In genomic region chr2:201257941-201258665, GRCh38 we compare ENCODE assay signal across 8 cellular contexts. TPM values are rescaled to one million over a fixed set of nuclear protein-coding genes. Genes with fewer than 3 reads are reported as not detected.
DNase-seq lines count a peak whose midpoint lies in the region; ATAC-seq and TF ChIP-seq lines count a peak whose summit lies in the region.

No MANE protein-coding gene starts in this region.

- CTCF ChIA-PET in activated CD4-positive, alpha-beta memory T cell treated with anti-CD3 and anti-CD28 coated beads, Interleukin-2, amount 10 ng/mL, durations not matched to agents 7 days and 5 days (lab: Charles Lee) = interaction anchor here (0.6 to 8.9 kb wide), 6 partner anchors 21 to 195 kb away, joined by 3 to 105 read pairs (median 6); partner anchors contain the start of gene CASP10

- H3K4me3 Mint-ChIP-seq in activated CD4-positive, alpha-beta memory T cell treated with anti-CD3 and anti-CD28 coated beads, Interleukin-2, amount 10 ng/mL, durations not matched to agents 7 days and 5 days = peak overlapping the region; percentile 81
- peak overlapping the region; percentile 80 for H3K4me3 Mint-ChIP-seq in mesothelial cell of epicardium

- no peaks in the 10 kb centered on the region for H3K9me3 Mint-ChIP-seq in activated CD4-positive, alpha-beta memory T cell treated with anti-CD3 and anti-CD28 coated beads, Interleukin-2, amount 10 ng/mL, durations not matched to agents 7 days and 5 days
- H3K9me3 Mint-ChIP-seq in mesothelial cell of epicardium = no peaks in the 10 kb centered on the region

- H3K27ac Mint-ChIP-seq in activated CD4-positive, alpha-beta memory T cell treated with anti-CD3 and anti-CD28 coated beads, Interleukin-2, amount 10 ng/mL, durations not matched to agents 7 days and 5 days = peak overlapping the region; percentile 98
- peak overlapping the region; percentile 98 for H3K27ac Mint-ChIP-seq in mesothelial cell of epicardium

- TF ChIP-seq CTCF in mesothelial cell of epicardium (IDR thresholded peaks at IDR 0.05; ENCODE audit: unreplicated experiment) = no peak

- ATAC-seq in GM18502 (IDR thresholded peaks at IDR 0.05; ENCODE audit: poor library complexity, unreplicated experiment) (peak; percentile 73), HG02938 (IDR thresholded peaks at IDR 0.05; ENCODE audit: unreplicated experiment) (peak; percentile 65)

- H3K36me3 Mint-ChIP-seq in activated CD4-positive, alpha-beta memory T cell treated with anti-CD3 and anti-CD28 coated beads, Interleukin-2, amount 10 ng/mL, durations not matched to agents 7 days and 5 days (ENCODE audit: low read depth) = peaks cover 48% of the 10 kb centered on the region
- no peaks in the 10 kb centered on the region for H3K36me3 Mint-ChIP-seq in mesothelial cell of epicardium

- DNase-seq in NCI-H460 (ENCODE audit: extremely low read depth, low read depth) = peak; percentile 81
- DNase-seq in activated CD4-positive, alpha-beta memory T cell treated with anti-CD3 and anti-CD28 coated beads, Interleukin-2, amount 10 ng/mL, durations not matched to agents 7 days and 5 days = peak; percentile 96
- DNase-seq in effector CD8-positive, alpha-beta T cell (lab: John Stamatoyannopoulos, UW) = peak; percentile 81
- DNase-seq in mesothelial cell of epicardium (ENCODE audit: low spot score in 2 of 2, unreplicated experiment in 2 of 2) = peak in 1 of 2 experiments; percentile 41
- peak; percentile 72 to 86 for DNase-seq in stimulated activated CD8-positive, alpha-beta memory T cell treated with anti-CD3 and anti-CD28 coated beads, Interleukin-4, amount 100 ng/mL, for 1 hour (ENCODE audit: low read depth in 2 of 2, low spot score in 1 of 2)
- no peak for DNase-seq in pons (ENCODE audit: low spot score)

- peaks cover 69% of the 10 kb centered on the region for H3K4me1 Mint-ChIP-seq in activated CD4-positive, alpha-beta memory T cell treated with anti-CD3 and anti-CD28 coated beads, Interleukin-2, amount 10 ng/mL, durations not matched to agents 7 days and 5 days
- peaks cover 38% of the 10 kb centered on the region for H3K4me1 Mint-ChIP-seq in mesothelial cell of epicardium

- POLR2A ChIA-PET in activated CD4-positive, alpha-beta memory T cell treated with anti-CD3 and anti-CD28 coated beads, Interleukin-2, amount 10 ng/mL, durations not matched to agents 7 days and 5 days (lab: Charles Lee) = interaction anchor here (0.6 to 10.4 kb wide), 14 partner anchors 9 to 522 kb away, joined by 3 to 290 read pairs (median 11); partner anchors contain the start of genes ALS2, CASP10, CFLAR and CLK1

- no peaks in the 10 kb centered on the region for H3K27me3 Mint-ChIP-seq in activated CD4-positive, alpha-beta memory T cell treated with anti-CD3 and anti-CD28 coated beads, Interleukin-2, amount 10 ng/mL, durations not matched to agents 7 days and 5 days
- no peaks in the 10 kb centered on the region for H3K27me3 Mint-ChIP-seq in mesothelial cell of epicardium (ENCODE audit: low read depth)

RNA-seq across cellular contexts. Expression of gene CASP8, which starts 2.2 kb away (rescaled TPM):
- total RNA-seq in NCI-H460 (2014; rRNA removed; shearing (Covaris generic)) = 83.9 and 85.8 TPM in 2 replicates
- 116 and 119 TPM in 2 replicates for polyA plus RNA-seq in NCI-H460 (2014; cell fraction: nucleus; rRNA removed)
- total RNA-seq in activated CD4-positive, alpha-beta memory T cell treated with anti-CD3 and anti-CD28 coated beads, Interleukin-2, amount 10 ng/mL, durations not matched to agents 7 days and 5 days = 100 to 1,000 TPM in 1 of 2 experiments, 10 to 100 TPM in 1; 99.8 to 102 TPM
- total RNA-seq in mesothelial cell of epicardium = 16.1 to 18.3 TPM (median 16.3 TPM) in 3 replicates
